ENCODE assay signal across 8 cellular contexts in the genomic region with DNA sequence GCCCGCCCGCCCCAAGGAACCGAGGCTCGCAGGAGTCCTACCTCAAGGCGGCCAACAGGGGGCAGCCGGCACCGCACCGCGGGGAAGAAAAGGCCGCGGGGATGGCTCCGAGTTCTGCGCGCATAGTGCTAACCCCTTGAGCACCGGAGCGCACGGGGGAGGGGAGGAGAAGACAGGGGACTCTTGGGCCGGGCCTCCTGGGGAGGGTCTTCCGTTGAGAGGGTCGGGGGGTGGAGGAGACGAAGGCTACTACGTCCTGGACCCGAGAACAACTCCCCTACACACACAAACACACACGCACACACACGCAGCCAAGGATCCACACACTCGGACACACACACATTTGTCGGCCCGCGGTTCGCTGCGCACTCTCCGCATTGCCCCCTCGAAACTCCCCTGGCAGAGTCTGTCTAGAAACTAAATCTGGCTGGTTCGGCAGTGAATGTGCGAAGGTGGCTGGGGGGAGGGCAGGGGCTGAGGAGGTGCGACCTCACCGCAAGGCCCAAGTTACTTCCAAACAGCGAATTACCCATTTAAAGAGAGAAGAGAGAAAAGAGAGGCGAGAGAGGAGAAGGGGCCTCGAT. TPM values are rescaled to one million over a fixed set of nuclear protein-coding genes. Genes with fewer than 3 reads are reported as not detected.
DNase-seq lines count a peak whose midpoint lies in the region; ATAC-seq, FAIRE-seq and TF ChIP-seq lines count a peak whose summit lies in the region.

No MANE protein-coding gene starts in this region.

- no peaks in the 10 kb centered on the region for H3K27me3 ChIP-seq in pancreas
- peaks cover 11% of the 10 kb centered on the region for H3K27me3 ChIP-seq in effector memory CD4-positive, alpha-beta T cell (replicated peaks; ENCODE audit: control insufficient read depth, insufficient read depth, low read length, poor library complexity, severe bottlenecking)

- H3K4me1 ChIP-seq in pancreas = peaks cover 0 to 7% (median 0%) of the 10 kb centered on the region in 3 donors
- no peaks in the 10 kb centered on the region for H3K4me1 ChIP-seq in effector memory CD4-positive, alpha-beta T cell (ENCODE audit: control insufficient read depth, insufficient read depth, low read length, poor library complexity, severe bottlenecking)

- H3K36me3 ChIP-seq in pancreas = no peaks in the 10 kb centered on the region
- no peaks in the 10 kb centered on the region for H3K36me3 ChIP-seq in effector memory CD4-positive, alpha-beta T cell (ENCODE audit: control insufficient read depth, insufficient read depth, low read length)

- FAIRE-seq in pancreas (lab: Jason Lieb, UNC) = no peak

- peaks cover 9% of the 10 kb centered on the region for H3K4me1 Mint-ChIP-seq in activated CD4-positive, alpha-beta T cell treated with anti-CD3 and anti-CD28 coated beads, Interleukin-2, amount 10 ng/mL, durations not matched to agents 24 days and 14 days
- H3K4me1 Mint-ChIP-seq in activated T-helper 2 cell treated with anti-CD3 and anti-CD28 coated beads, Interferon-gamma antibody, Interleukin-2, Interleukin-4, amounts not matched to agents 10 μg/mL and 5 μg/mL and 100 μg/mL, durations not matched to agents 14 hours and 24 hours and 36 hours (ENCODE audit: low read depth) = peaks cover 17% of the 10 kb centered on the region

- no peaks in the 10 kb centered on the region for H3K9me3 ChIP-seq in pancreas
- H3K9me3 ChIP-seq in effector memory CD4-positive, alpha-beta T cell (ENCODE audit: control insufficient read depth, low read length) = no peaks in the 10 kb centered on the region

- H3K27ac ChIP-seq in pancreas = peak overlapping the region in 3 of 4 donors; percentile 55 to 62 (median 62)
- H3K27ac ChIP-seq in effector memory CD4-positive, alpha-beta T cell (ENCODE audit: insufficient read depth, low read length, poor library complexity, severe bottlenecking) = no peak overlapping the region

- peaks cover 83% of the 10 kb centered on the region for H3K27me3 Mint-ChIP-seq in activated CD4-positive, alpha-beta T cell treated with anti-CD3 and anti-CD28 coated beads, Interleukin-2, amount 10 ng/mL, durations not matched to agents 24 days and 14 days
- peaks cover 81% of the 10 kb centered on the region for H3K27me3 Mint-ChIP-seq in activated T-helper 2 cell treated with anti-CD3 and anti-CD28 coated beads, Interferon-gamma antibody, Interleukin-2, Interleukin-4, amounts not matched to agents 10 μg/mL and 5 μg/mL and 100 μg/mL, durations not matched to agents 14 hours and 24 hours and 36 hours (ENCODE audit: low read depth)

- H3K4me3 Mint-ChIP-seq in activated CD4-positive, alpha-beta T cell treated with anti-CD3 and anti-CD28 coated beads, Interleukin-2, amount 10 ng/mL, durations not matched to agents 24 days and 14 days = no peak overlapping the region
- no peak overlapping the region for H3K4me3 Mint-ChIP-seq in activated T-helper 2 cell treated with anti-CD3 and anti-CD28 coated beads, Interferon-gamma antibody, Interleukin-2, Interleukin-4, amounts not matched to agents 10 μg/mL and 5 μg/mL and 100 μg/mL, durations not matched to agents 14 hours and 24 hours and 36 hours (ENCODE audit: low read depth)

- peak; percentile 77 for DNase-seq in activated CD4-positive, alpha-beta T cell treated with anti-CD3 and anti-CD28 coated beads, Interleukin-2, amount 10 ng/mL, durations not matched to agents 24 days and 14 days
- no peak for DNase-seq in activated CD4-positive, alpha-beta T cell treated with anti-CD3 and anti-CD28 coated beads, Interleukin-2, amount 50 U/mL, for 4 hours
- peak; percentile 51 for DNase-seq in NCI-H2171 treated with DMSO at 0.1 percent for 48 hours (lab: John Stamatoyannopoulos, UW)
- DNase-seq in activated T-helper 2 cell treated with anti-CD3 and anti-CD28 coated beads, Interferon-gamma antibody, Interleukin-2, Interleukin-4, amounts not matched to agents 10 μg/mL and 5 μg/mL and 100 μg/mL, durations not matched to agents 14 hours and 24 hours and 36 hours (ENCODE audit: low spot score) = no peak
- peak in 40 of 42 donors; percentile 67 to 91 (median 79) for DNase-seq in head of caudate nucleus
- peak; percentile 74 to 93 (median 84) for DNase-seq in pancreas
- DNase-seq in effector memory CD4-positive, alpha-beta T cell = no peak

- peak; percentile 75 for ATAC-seq in HG02759 (IDR thresholded peaks at IDR 0.05; ENCODE audit: unreplicated experiment)
- peak; percentile 68 to 86 (median 78) for ATAC-seq in pancreas

- peak overlapping the region in 3 of 4 donors; percentile 66 to 78 (median 72) for H3K4me3 ChIP-seq in pancreas
- H3K4me3 ChIP-seq in effector memory CD4-positive, alpha-beta T cell (ENCODE audit: insufficient read depth, low read depth, low read length, poor library complexity, severe bottlenecking) = no peak overlapping the region

- peak; percentile 73 to 82 (median 78) for TF ChIP-seq CTCF in pancreas (IDR thresholded peaks at IDR 0.05)

- H3K27ac Mint-ChIP-seq in activated CD4-positive, alpha-beta T cell treated with anti-CD3 and anti-CD28 coated beads, Interleukin-2, amount 10 ng/mL, durations not matched to agents 24 days and 14 days = no peak overlapping the region
- peak overlapping the region; percentile 43 for H3K27ac Mint-ChIP-seq in activated T-helper 2 cell treated with anti-CD3 and anti-CD28 coated beads, Interferon-gamma antibody, Interleukin-2, Interleukin-4, amounts not matched to agents 10 μg/mL and 5 μg/mL and 100 μg/mL, durations not matched to agents 14 hours and 24 hours and 36 hours

- no peaks in the 10 kb centered on the region for H3K9me3 Mint-ChIP-seq in activated CD4-positive, alpha-beta T cell treated with anti-CD3 and anti-CD28 coated beads, Interleukin-2, amount 10 ng/mL, durations not matched to agents 24 days and 14 days
- H3K9me3 Mint-ChIP-seq in activated T-helper 2 cell treated with anti-CD3 and anti-CD28 coated beads, Interferon-gamma antibody, Interleukin-2, Interleukin-4, amounts not matched to agents 10 μg/mL and 5 μg/mL and 100 μg/mL, durations not matched to agents 14 hours and 24 hours and 36 hours = no peaks in the 10 kb centered on the region

- 2 to 5% methylated on average over 30 to 40 of the region's 40 CpGs for WGBS in pancreas, 2 donors

- peaks cover 3% of the 10 kb centered on the region for H3K36me3 Mint-ChIP-seq in activated CD4-positive, alpha-beta T cell treated with anti-CD3 and anti-CD28 coated beads, Interleukin-2, amount 10 ng/mL, durations not matched to agents 24 days and 14 days (ENCODE audit: low read depth)
- H3K36me3 Mint-ChIP-seq in activated T-helper 2 cell treated with anti-CD3 and anti-CD28 coated beads, Interferon-gamma antibody, Interleukin-2, Interleukin-4, amounts not matched to agents 10 μg/mL and 5 μg/mL and 100 μg/mL, durations not matched to agents 14 hours and 24 hours and 36 hours (ENCODE audit: low read depth) = no peaks in the 10 kb centered on the region

- intact Hi-C loops in activated CD4-positive, alpha-beta T cell treated with anti-CD3 and anti-CD28 coated beads, Interleukin-2, amount 10 ng/mL, durations not matched to agents 24 days and 14 days (cut with micrococcal nuclease) = loop anchor here (2.0 kb wide), 1 partner anchor 766 kb away; no protein-coding TSS in a partner anchor
- intact Hi-C loops in activated T-helper 2 cell treated with anti-CD3 and anti-CD28 coated beads, Interferon-gamma antibody, Interleukin-2, Interleukin-4, amounts not matched to agents 10 μg/mL and 5 μg/mL and 100 μg/mL, durations not matched to agents 14 hours and 24 hours and 36 hours (cut with micrococcal nuclease) = loop anchor here (2.0 to 10.0 kb wide), 3 partner anchors 766 to 1363 kb away; a partner anchor contains a TSS
- intact Hi-C loops in head of caudate nucleus (cut with DNase I) = loop anchor here (10.0 kb wide), 1 partner anchor 770 kb away; no protein-coding TSS in a partner anchor
- intact Hi-C loops in pancreas (cut with DNase I) = loop anchor here in 1 of 3 donors (10.0 kb wide), 2 partner anchors 260 to 410 kb away; no protein-coding TSS in a partner anchor

RNA-seq across cellular contexts. Expression of a gene that starts 1.8 kb away (rescaled TPM):
- not detected in 2 replicates for total RNA-seq in activated CD4-positive, alpha-beta T cell treated with anti-CD3 and anti-CD28 coated beads, Interleukin-2, amount 10 ng/mL, durations not matched to agents 24 days and 14 days
- total RNA-seq in activated T-helper 2 cell treated with anti-CD3 and anti-CD28 coated beads, Interferon-gamma antibody, Interleukin-2, Interleukin-4, amounts not matched to agents 10 μg/mL and 5 μg/mL and 100 μg/mL, durations not matched to agents 14 hours and 24 hours and 36 hours = 0.05 TPM in 2 replicates
- 1 to 10 TPM; 2.4 to 8.9 (median 5.6) TPM for total RNA-seq in pancreas
- polyA plus RNA-seq in pancreas = 1 to 10 TPM; 1.2 to 1.3 TPM

Comparison
In these comparisons a context has a peak if more than half of its experiments do, and no peak if none do; other contexts are left out.
1. DNase-seq: peak in activated CD4-positive, alpha-beta T cell treated with anti-CD3 and anti-CD28 coated beads, Interleukin-2, amount 10 ng/mL, durations not matched to agents 24 days and 14 days (single experiment), NCI-H2171 treated with DMSO at 0.1 percent for 48 hours (single experiment), head of caudate nucleus (40 of 42) and pancreas (6 of 6); none in activated CD4-positive, alpha-beta T cell treated with anti-CD3 and anti-CD28 coated beads, Interleukin-2, amount 50 U/mL, for 4 hours (0 of 2), activated T-helper 2 cell treated with anti-CD3 and anti-CD28 coated beads, Interferon-gamma antibody, Interleukin-2, Interleukin-4, amounts not matched to agents 10 μg/mL and 5 μg/mL and 100 μg/mL, durations not matched to agents 14 hours and 24 hours and 36 hours (single experiment) and effector memory CD4-positive, alpha-beta T cell (0 of 3).